ENCODE assay signal across 19 cellular contexts in genomic region chr7:136527554-136527953, GRCh38.
DNase-seq lines count a peak whose midpoint lies in the region; ATAC-seq, FAIRE-seq and TF ChIP-seq lines count a peak whose summit lies in the region.
"Had no signal": no experiment of that assay in that cellular context is flagged by ENCODE, and none has a peak within 500 bp of the region (broad histone marks: within the 10 kb centered on the region; RNA-seq: fewer than 3 reads in every experiment).

No MANE protein-coding gene starts in this region.

- H2AK5ac ChIP-seq in neuronal stem cell (ENCODE audit: low read depth, low read length), result no peak overlapping the region

- H3K27me3 ChIP-seq in A673 (replicated peaks; ENCODE audit: insufficient read depth, low read depth, low read length, poor library complexity) (no peaks in the 10 kb centered on the region), astrocyte (ENCODE audit: insufficient read depth, low read length) (no peaks in the 10 kb centered on the region), neuronal stem cell (ENCODE audit: control insufficient read depth in 3 of 3, insufficient read depth in 3 of 3, low read depth in 1 of 3, low read length in 3 of 3) (no peaks in the 10 kb centered on the region), smooth muscle cell (ENCODE audit: low read depth) (no peaks in the 10 kb centered on the region), H7 (ENCODE audit: control insufficient read depth, insufficient read depth, low read length) (no peaks in the 10 kb centered on the region), body of pancreas (no peaks in the 10 kb centered on the region)

- peaks cover 14% of the 10 kb centered on the region for H3K4me1 ChIP-seq in A673 (ENCODE audit: insufficient read depth, low read length, poor library complexity, severe bottlenecking)
- H3K4me1 ChIP-seq in astrocyte (ENCODE audit: insufficient read depth, low read length), result peaks cover 10% of the 10 kb centered on the region
- H3K4me1 ChIP-seq in neuronal stem cell (ENCODE audit: control insufficient read depth in 2 of 2, insufficient read depth in 1 of 2, low read depth in 1 of 2, low read length in 2 of 2), result peaks cover 0 to 7% of the 10 kb centered on the region in 2 donors
- H3K4me1 ChIP-seq in smooth muscle cell (ENCODE audit: low read depth), result no peaks in the 10 kb centered on the region
- H3K4me1 ChIP-seq in body of pancreas, result no peaks in the 10 kb centered on the region
- H3K4me1 ChIP-seq: A549 had no signal

- H4K20me1 ChIP-seq in astrocyte (ENCODE audit: insufficient read depth, low read length) (no peaks in the 10 kb centered on the region), smooth muscle cell (ENCODE audit: low read depth) (no peaks in the 10 kb centered on the region)

- BruUV-seq in A673 (replicated peaks; lab: Mats Ljungman, UMichigan), result no TSS peak

- H3K79me2 ChIP-seq in astrocyte (ENCODE audit: insufficient read depth, low read length) (no peaks in the 10 kb centered on the region), smooth muscle cell (ENCODE audit: low read depth) (no peaks in the 10 kb centered on the region)

- H2AFZ ChIP-seq in astrocyte (ENCODE audit: low read depth, low read length) (no peak overlapping the region), neuronal stem cell (ENCODE audit: low read length) (peak overlapping the region; percentile 8), smooth muscle cell (ENCODE audit: low read depth) (peak overlapping the region; percentile 76)
- H2AFZ ChIP-seq: GM23248 had no signal

- H3K4ac ChIP-seq in neuronal stem cell (ENCODE audit: low read length), result no peak overlapping the region

- no peak for DNase-seq in A673 (ENCODE audit: low spot score)
- DNase-seq in astrocyte (ENCODE audit: low read depth), result no peak
- no peak for DNase-seq in neuronal stem cell (ENCODE audit: low spot score)
- DNase-seq in smooth muscle cell (lab: John Stamatoyannopoulos, UW; ENCODE audit: unreplicated experiment), result no peak
- no peak for DNase-seq in mesenteric fat pad (ENCODE audit: low spot score)
- no peak for DNase-seq in H7
- DNase-seq in body of pancreas, result no peak
- DNase-seq: 8988T; C1 segment of cervical spinal cord; Calu3; CD4-positive, alpha-beta memory T cell; COR-L47; DMS79 treated with DMSO at 0.1 percent for 48 hours; GF-D8 had no signal

- H3K9me3 ChIP-seq in A673 (ENCODE audit: low read depth, low read length, poor library complexity, severe bottlenecking) (no peaks in the 10 kb centered on the region), astrocyte (ENCODE audit: insufficient read depth, low read depth, low read length) (no peaks in the 10 kb centered on the region), neuronal stem cell (replicated peaks in 1 of 2; ENCODE audit: control insufficient read depth in 2 of 2, insufficient read depth in 1 of 2, low read depth in 1 of 2, low read length in 2 of 2) (no peaks in the 10 kb centered on the region), smooth muscle cell (replicated peaks; ENCODE audit: low read depth) (no peaks in the 10 kb centered on the region), body of pancreas (no peaks in the 10 kb centered on the region)
- H3K9me3 ChIP-seq: A549 had no signal

- no peak overlapping the region for H3K9ac ChIP-seq in astrocyte (ENCODE audit: low read length)
- no peak overlapping the region for H3K9ac ChIP-seq in neuronal stem cell (ENCODE audit: low read depth, low read length, poor library complexity)
- peak overlapping the region; percentile 5 for H3K9ac ChIP-seq in smooth muscle cell (ENCODE audit: low read depth)
- H3K9ac ChIP-seq: GM23248 had no signal

- H2BK120ac ChIP-seq in neuronal stem cell (ENCODE audit: low read depth, low read length), result no peak overlapping the region

- no peak for TF ChIP-seq POLR2A in body of pancreas (IDR thresholded peaks at IDR 0.05)

- peaks cover 2% of the 10 kb centered on the region for H3K79me1 ChIP-seq in neuronal stem cell (ENCODE audit: low read depth, low read length)

- WGBS in neuronal stem cell (ENCODE audit: extremely low coverage in 2 of 2, insufficient read length in 2 of 2, insufficient replicate concordance in 1 of 2), 2 donors, result no CpG with 5 or more reads among the region's 1 CpG
- 100% methylated on average over 1 of the region's 1 CpG for WGBS in smooth muscle cell (ENCODE audit: low lambda C conversion rate)
- WGBS in body of pancreas, 2 donors, result 71 to 80% methylated on average over 1 of the region's 1 CpG

- no peak overlapping the region for H3K4me3 Mint-ChIP-seq in astrocyte (ENCODE audit: unreplicated experiment)
- H3K4me3 Mint-ChIP-seq: CD4-positive, alpha-beta memory T cell had no signal

- H2BK15ac ChIP-seq in neuronal stem cell (ENCODE audit: low read length), result peak overlapping the region; percentile 10

- POLR2A ChIA-PET in A673 (lab: Charles Lee; ENCODE audit: low non-redundant PET), result no interaction called here

- no peak overlapping the region for H2BK5ac ChIP-seq in neuronal stem cell (ENCODE audit: low read length)

- peak overlapping the region; percentile 3 for H3K23ac ChIP-seq in neuronal stem cell (ENCODE audit: low read depth, low read length, poor library complexity)

- CTCF ChIA-PET in A673 (lab: Charles Lee), result no interaction called here

- intact Hi-C loops in A673 (cut with micrococcal nuclease; ENCODE audit: unreplicated experiment) (no loop called here), body of pancreas (cut with DNase I) (no loop called here)

- H4K91ac ChIP-seq in neuronal stem cell (ENCODE audit: low read depth, low read length, poor library complexity), result no peak overlapping the region

- no peak overlapping the region for H3K4me2 ChIP-seq in astrocyte (ENCODE audit: low read length)
- no peak overlapping the region for H3K4me2 ChIP-seq in neuronal stem cell (ENCODE audit: insufficient read depth, low read length, poor library complexity, severe bottlenecking)
- peak overlapping the region; percentile 30 for H3K4me2 ChIP-seq in smooth muscle cell
- H3K4me2 ChIP-seq: A549 had no signal

- no peaks in the 10 kb centered on the region for H3K27me3 Mint-ChIP-seq in astrocyte (ENCODE audit: low read depth, unreplicated experiment)
- H3K27me3 Mint-ChIP-seq: CD4-positive, alpha-beta memory T cell had no signal

- H3F3A ChIP-seq in smooth muscle cell (ENCODE audit: low read depth), result no peaks in the 10 kb centered on the region

- peak overlapping the region; percentile 41 for H3K27ac ChIP-seq in A673 (ENCODE audit: low read depth, low read length, poor library complexity, severe bottlenecking)
- H3K27ac ChIP-seq in astrocyte (ENCODE audit: low read depth, low read length), result peak overlapping the region; percentile 3
- H3K27ac ChIP-seq in neuronal stem cell (replicated peaks; ENCODE audit: low read length), result no peak overlapping the region
- H3K27ac ChIP-seq in smooth muscle cell (ENCODE audit: low read depth), result peak overlapping the region; percentile 75
- H3K27ac ChIP-seq in body of pancreas, result no peak overlapping the region
- H3K27ac ChIP-seq: A549, GM23248 had no signal

- H3K4me1 Mint-ChIP-seq in astrocyte (ENCODE audit: low read depth, unreplicated experiment), result peaks cover 13% of the 10 kb centered on the region
- H3K4me1 Mint-ChIP-seq: CD4-positive, alpha-beta memory T cell had no signal

- H3K36me3 ChIP-seq in A673 (ENCODE audit: insufficient read depth, low read length, poor library complexity, severe bottlenecking) (no peaks in the 10 kb centered on the region), astrocyte (ENCODE audit: insufficient read depth, low read length) (no peaks in the 10 kb centered on the region), neuronal stem cell (replicated peaks in 1 of 2; ENCODE audit: control insufficient read depth in 2 of 2, insufficient read depth in 2 of 2, low read length in 2 of 2) (no peaks in the 10 kb centered on the region), smooth muscle cell (ENCODE audit: low read depth) (no peaks in the 10 kb centered on the region), H7 (replicated peaks; ENCODE audit: control insufficient read depth, insufficient read depth, low read length) (no peaks in the 10 kb centered on the region), body of pancreas (replicated peaks in 1 of 2; ENCODE audit: insufficient read depth in 1 of 2, low read depth in 2 of 2) (no peaks in the 10 kb centered on the region)

- no peak overlapping the region for H3K27ac Mint-ChIP-seq in astrocyte (ENCODE audit: unreplicated experiment)
- H3K27ac Mint-ChIP-seq: CD4-positive, alpha-beta memory T cell had no signal

- H3K4me3 ChIP-seq in A673 (ENCODE audit: low read depth, low read length, poor library complexity, severe bottlenecking) (no peak overlapping the region), astrocyte (ENCODE audit: insufficient read depth, low read depth, low read length) (no peak overlapping the region), neuronal stem cell (ENCODE audit: low read length in 2 of 2) (no peak overlapping the region), smooth muscle cell (no peak overlapping the region), H7 (ENCODE audit: insufficient read depth, low read depth, low read length) (no peak overlapping the region), body of pancreas (no peak overlapping the region)
- H3K4me3 ChIP-seq: A549, GM23248 had no signal

- no peak for FAIRE-seq in astrocyte (lab: Jason Lieb, UNC)
- FAIRE-seq: A549, GM12891, H54 had no signal

- no peaks in the 10 kb centered on the region for H3K9me3 Mint-ChIP-seq in astrocyte (ENCODE audit: unreplicated experiment)

- TF ChIP-seq CTCF in A673 (conservative IDR thresholded peaks at IDR 0.05; ENCODE audit: low read depth, low read length), result no peak
- no peak for TF ChIP-seq CTCF in astrocyte (IDR thresholded peaks at IDR 0.05; ENCODE audit: insufficient read depth, low read depth, low read length)
- TF ChIP-seq CTCF in smooth muscle cell (IDR thresholded peaks at IDR 0.05; ENCODE audit: borderline replicate concordance, insufficient read depth, poor library complexity, severe bottlenecking), result no peak
- TF ChIP-seq CTCF in body of pancreas (IDR thresholded peaks at IDR 0.05), result no peak

- H3K36me3 Mint-ChIP-seq in astrocyte (ENCODE audit: low read depth, unreplicated experiment), result no peaks in the 10 kb centered on the region
- H3K36me3 Mint-ChIP-seq: CD4-positive, alpha-beta memory T cell had no signal

- no peak overlapping the region for H3K18ac ChIP-seq in neuronal stem cell (ENCODE audit: low read length)

- no peak overlapping the region for H2BK12ac ChIP-seq in neuronal stem cell (ENCODE audit: low read length)

- no peak overlapping the region for H4K8ac ChIP-seq in neuronal stem cell (ENCODE audit: low read depth, low read length)

- H3K14ac ChIP-seq in neuronal stem cell (ENCODE audit: low read length), result no peak overlapping the region

- ATAC-seq in body of pancreas (no peak), HG03520 (IDR thresholded peaks at IDR 0.05; ENCODE audit: unreplicated experiment) (no peak)
- ATAC-seq: A549 had no signal

Comparison
In these comparisons a context has a peak if more than half of its experiments do, and no peak if none do; other contexts are left out.
1. H3K27ac ChIP-seq: peak in A673 (single experiment), astrocyte (single experiment) and smooth muscle cell (single experiment); none in neuronal stem cell (single experiment) and body of pancreas (0 of 4).